Comparison of ENCODE assay signal across 16 cellular contexts in the genomic region with DNA sequence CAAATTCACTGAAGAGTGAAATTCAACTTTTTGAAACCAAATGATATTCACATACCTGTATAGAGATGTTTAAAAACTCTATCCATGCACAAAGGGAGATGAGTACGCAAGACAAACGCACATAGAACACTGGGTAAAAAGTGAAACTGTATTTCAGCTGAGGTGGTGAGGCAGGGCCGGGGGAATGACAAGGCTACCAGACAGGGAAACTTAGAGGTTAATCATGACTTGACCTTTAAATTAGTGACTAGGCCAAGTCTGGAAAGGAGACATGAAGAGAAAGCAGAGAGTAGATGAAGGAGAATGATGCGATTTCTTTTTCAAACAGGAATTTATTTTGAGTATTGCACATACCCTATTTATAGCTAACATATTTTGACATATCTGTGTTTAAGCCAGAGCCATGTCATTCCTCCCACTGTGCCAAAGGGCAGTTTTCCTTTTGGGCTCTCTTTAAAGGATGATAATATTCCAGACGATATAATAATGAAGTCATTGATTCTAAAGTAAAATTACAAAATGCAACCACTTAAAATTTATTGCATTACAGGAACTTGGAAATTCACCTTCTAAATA. TPM values are rescaled to one million over a fixed set of nuclear protein-coding genes. Genes with fewer than 3 reads are reported as not detected.
DNase-seq lines count a peak whose midpoint lies in the region; ATAC-seq, FAIRE-seq and TF ChIP-seq lines count a peak whose summit lies in the region.
"Had no signal": no experiment of that assay in that cellular context is flagged by ENCODE, and none has a peak within 500 bp of the region (broad histone marks: within the 10 kb centered on the region; RNA-seq: fewer than 3 reads in every experiment).

No MANE protein-coding gene starts in this region.

- H3K27ac ChIP-seq in CD8-positive, alpha-beta memory T cell (ENCODE audit: low read depth, low read length): no peak overlapping the region
- no peak overlapping the region for H3K27ac ChIP-seq in pancreas
- H3K27ac ChIP-seq: hepatocyte had no signal

- H3K36me3 ChIP-seq in CD8-positive, alpha-beta memory T cell (ENCODE audit: insufficient read depth, low read length): peaks cover 9% of the 10 kb centered on the region
- no peaks in the 10 kb centered on the region for H3K36me3 ChIP-seq in pancreas

- 65 to 72% methylated on average over 5 of the region's 5 CpGs for WGBS in pancreas, 2 donors

- peak overlapping the region in 3 of 7 donors; percentile 6 to 50 (median 10) for H3K4me3 Mint-ChIP-seq in CD8-positive, alpha-beta memory T cell
- H3K4me3 Mint-ChIP-seq in activated CD4-positive, alpha-beta T cell treated with anti-CD3 and anti-CD28 coated beads, Interleukin-2, amount 10 ng/mL, durations not matched to agents 7 days and 5 days: no peak overlapping the region
- no peak overlapping the region for H3K4me3 Mint-ChIP-seq in mesothelial cell of epicardium
- H3K4me3 Mint-ChIP-seq: WTC11 had no signal

- ATAC-seq in pancreas: no peak
- ATAC-seq: GM12878, PC-3, WTC11 had no signal

- no peak for TF ChIP-seq CTCF in cardiac fibroblast (IDR thresholded peaks at IDR 0.05; ENCODE audit: low read depth, low read length)
- no peak for TF ChIP-seq CTCF in pancreas (IDR thresholded peaks at IDR 0.05)
- no peak for TF ChIP-seq CTCF in mesothelial cell of epicardium (IDR thresholded peaks at IDR 0.05; ENCODE audit: unreplicated experiment)

- no peak overlapping the region for H3K4me3 ChIP-seq in CD8-positive, alpha-beta memory T cell (ENCODE audit: low read length)
- H3K4me3 ChIP-seq in cardiac fibroblast (replicated peaks in 1 of 2; ENCODE audit: low read depth in 2 of 2, low read length in 2 of 2): no peak overlapping the region
- no peak overlapping the region for H3K4me3 ChIP-seq in pancreas
- H3K4me3 ChIP-seq: GM12878, hepatocyte had no signal

- FAIRE-seq in pancreas (lab: Jason Lieb, UNC): peak; percentile 23
- FAIRE-seq: GM12878, HTR-8/SVneo had no signal

- H3K27me3 ChIP-seq in CD8-positive, alpha-beta memory T cell (ENCODE audit: insufficient read depth, low read length, poor library complexity, severe bottlenecking): no peaks in the 10 kb centered on the region
- no peaks in the 10 kb centered on the region for H3K27me3 ChIP-seq in pancreas
- H3K27me3 ChIP-seq: hepatocyte had no signal

- H3K9me3 Mint-ChIP-seq in CD8-positive, alpha-beta memory T cell: no peaks in the 10 kb centered on the region
- no peaks in the 10 kb centered on the region for H3K9me3 Mint-ChIP-seq in activated CD4-positive, alpha-beta T cell treated with anti-CD3 and anti-CD28 coated beads, Interleukin-2, amount 10 ng/mL, durations not matched to agents 7 days and 5 days
- H3K9me3 Mint-ChIP-seq in mesothelial cell of epicardium: peaks cover 6% of the 10 kb centered on the region
- H3K9me3 Mint-ChIP-seq: WTC11 had no signal

- peaks cover 21% of the 10 kb centered on the region for H3K4me1 ChIP-seq in CD8-positive, alpha-beta memory T cell (ENCODE audit: insufficient read depth, low read length)
- H3K4me1 ChIP-seq in pancreas: no peaks in the 10 kb centered on the region

- H3K4me1 Mint-ChIP-seq in CD8-positive, alpha-beta memory T cell: peaks cover 27 to 44% (median 41%) of the 10 kb centered on the region in 3 donors
- H3K4me1 Mint-ChIP-seq in activated CD4-positive, alpha-beta T cell treated with anti-CD3 and anti-CD28 coated beads, Interleukin-2, amount 10 ng/mL, durations not matched to agents 7 days and 5 days: peaks cover 54% of the 10 kb centered on the region
- H3K4me1 Mint-ChIP-seq in mesothelial cell of epicardium: no peaks in the 10 kb centered on the region

- H3K27ac Mint-ChIP-seq in CD8-positive, alpha-beta memory T cell: peak overlapping the region in 6 of 8 donors; percentile 4 to 76 (median 50)
- peak overlapping the region; percentile 73 for H3K27ac Mint-ChIP-seq in activated CD4-positive, alpha-beta T cell treated with anti-CD3 and anti-CD28 coated beads, Interleukin-2, amount 10 ng/mL, durations not matched to agents 7 days and 5 days
- H3K27ac Mint-ChIP-seq in mesothelial cell of epicardium: no peak overlapping the region
- H3K27ac Mint-ChIP-seq: WTC11 had no signal

- POLR2A ChIA-PET in CD8-positive, alpha-beta memory T cell (lab: Charles Lee): no interaction called here
- POLR2A ChIA-PET in activated CD4-positive, alpha-beta T cell treated with anti-CD3 and anti-CD28 coated beads, Interleukin-2, amount 10 ng/mL, durations not matched to agents 7 days and 5 days (lab: Charles Lee): no interaction called here

- CTCF ChIA-PET in CD8-positive, alpha-beta memory T cell (lab: Charles Lee): no interaction called here
- CTCF ChIA-PET in activated CD4-positive, alpha-beta T cell treated with anti-CD3 and anti-CD28 coated beads, Interleukin-2, amount 10 ng/mL, durations not matched to agents 7 days and 5 days (lab: Charles Lee): no interaction called here

- peaks cover 0 to 6% of the 10 kb centered on the region in 2 donors for H3K27me3 Mint-ChIP-seq in CD8-positive, alpha-beta memory T cell
- H3K27me3 Mint-ChIP-seq in activated CD4-positive, alpha-beta T cell treated with anti-CD3 and anti-CD28 coated beads, Interleukin-2, amount 10 ng/mL, durations not matched to agents 7 days and 5 days: no peaks in the 10 kb centered on the region
- no peaks in the 10 kb centered on the region for H3K27me3 Mint-ChIP-seq in mesothelial cell of epicardium (ENCODE audit: low read depth)

- no peak for DNase-seq in CD8-positive, alpha-beta memory T cell
- no peak for DNase-seq in activated CD4-positive, alpha-beta T cell treated with anti-CD3 and anti-CD28 coated beads, Interleukin-2, amount 10 ng/mL, durations not matched to agents 7 days and 5 days
- DNase-seq in cardiac fibroblast (ENCODE audit: low read depth in 2 of 2) (peak; percentile 3 to 7), pancreas (no peak), mesothelial cell of epicardium (ENCODE audit: low spot score in 2 of 2, unreplicated experiment in 2 of 2) (no peak), NCI-H1105 treated with DMSO at 0.1 percent for 48 hours (lab: John Stamatoyannopoulos, UW) (no peak), SKM-1 (lab: John Stamatoyannopoulos, UW; ENCODE audit: unreplicated experiment) (no peak), NCI-H2107 treated with DMSO at 0.1 percent for 48 hours (lab: John Stamatoyannopoulos, UW; ENCODE audit: unreplicated experiment) (no peak)
- DNase-seq: activated gamma-delta T cell, NCI-H187, NCI-H526, PC-3 had no signal

- peaks cover 0 to 44% (median 2%) of the 10 kb centered on the region in 3 donors for H3K36me3 Mint-ChIP-seq in CD8-positive, alpha-beta memory T cell
- peaks cover 51% of the 10 kb centered on the region for H3K36me3 Mint-ChIP-seq in activated CD4-positive, alpha-beta T cell treated with anti-CD3 and anti-CD28 coated beads, Interleukin-2, amount 10 ng/mL, durations not matched to agents 7 days and 5 days (ENCODE audit: low read depth)
- no peaks in the 10 kb centered on the region for H3K36me3 Mint-ChIP-seq in mesothelial cell of epicardium
- H3K36me3 Mint-ChIP-seq: WTC11 had no signal

- intact Hi-C loops in pancreas (cut with DNase I): no loop called here

- no peaks in the 10 kb centered on the region for H3K9me3 ChIP-seq in CD8-positive, alpha-beta memory T cell (ENCODE audit: low read length)
- no peaks in the 10 kb centered on the region for H3K9me3 ChIP-seq in pancreas

RNA-seq across cellular contexts. Expression of a gene that starts 49.4 kb away (rescaled TPM):
- 10 to 100 TPM; 25.6 to 27.0 TPM for total RNA-seq in CD8-positive, alpha-beta memory T cell
- polyA plus RNA-seq in CD8-positive, alpha-beta memory T cell: 60.7 TPM
- total RNA-seq in activated CD4-positive, alpha-beta T cell treated with anti-CD3 and anti-CD28 coated beads, Interleukin-2, amount 10 ng/mL, durations not matched to agents 7 days and 5 days: 100 to 1,000 TPM in 1 of 2 experiments, 10 to 100 TPM in 1; 97.2 to 122 TPM
- 1 to 10 TPM; 1.2 to 6.2 (median 2.7) TPM for total RNA-seq in pancreas
- 1 to 10 TPM; 1.2 to 1.9 TPM for polyA plus RNA-seq in pancreas
- 0.82 to 1.1 TPM (median 0.98 TPM) in 3 replicates for total RNA-seq in mesothelial cell of epicardium

Comparison
In these comparisons a context has a peak if more than half of its experiments do, and no peak if none do; other contexts are left out.
1. DNase-seq: peak in cardiac fibroblast (2 of 2); none in CD8-positive, alpha-beta memory T cell (0 of 5), activated CD4-positive, alpha-beta T cell treated with anti-CD3 and anti-CD28 coated beads, Interleukin-2, amount 10 ng/mL, durations not matched to agents 7 days and 5 days (single experiment), pancreas (0 of 6), mesothelial cell of epicardium (0 of 2), NCI-H1105 treated with DMSO at 0.1 percent for 48 hours (single experiment), SKM-1 (single experiment) and NCI-H2107 treated with DMSO at 0.1 percent for 48 hours (single experiment).